ENCODE assay signal across 8 cellular contexts in genomic region chr19:47447470-47448359, GRCh38. TPM values are rescaled to one million over a fixed set of nuclear protein-coding genes. Genes with fewer than 3 reads are reported as not detected.
DNase-seq lines count a peak whose midpoint lies in the region; ATAC-seq and TF ChIP-seq lines count a peak whose summit lies in the region.

No MANE protein-coding gene starts in this region.

- peak overlapping the region; percentile 49 for H3K4me3 Mint-ChIP-seq in activated T-helper 2 cell treated with anti-CD3 and anti-CD28 coated beads, Interferon-gamma antibody, Interleukin-2, Interleukin-4, amounts not matched to agents 10 μg/mL and 5 μg/mL and 100 μg/mL, durations not matched to agents 14 hours and 24 hours and 36 hours (ENCODE audit: low read depth)
- H3K4me3 Mint-ChIP-seq in osteocyte (ENCODE audit: unreplicated experiment), result peak overlapping the region; percentile 41

- H3K4me1 Mint-ChIP-seq in activated T-helper 2 cell treated with anti-CD3 and anti-CD28 coated beads, Interferon-gamma antibody, Interleukin-2, Interleukin-4, amounts not matched to agents 10 μg/mL and 5 μg/mL and 100 μg/mL, durations not matched to agents 14 hours and 24 hours and 36 hours (ENCODE audit: low read depth), result peaks cover 37% of the 10 kb centered on the region
- H3K4me1 Mint-ChIP-seq in osteocyte (ENCODE audit: unreplicated experiment), result peaks cover 17% of the 10 kb centered on the region

- no peaks in the 10 kb centered on the region for H3K36me3 Mint-ChIP-seq in activated T-helper 2 cell treated with anti-CD3 and anti-CD28 coated beads, Interferon-gamma antibody, Interleukin-2, Interleukin-4, amounts not matched to agents 10 μg/mL and 5 μg/mL and 100 μg/mL, durations not matched to agents 14 hours and 24 hours and 36 hours (ENCODE audit: low read depth)
- no peaks in the 10 kb centered on the region for H3K36me3 Mint-ChIP-seq in osteocyte (ENCODE audit: unreplicated experiment)

- H3K9me3 Mint-ChIP-seq in activated T-helper 2 cell treated with anti-CD3 and anti-CD28 coated beads, Interferon-gamma antibody, Interleukin-2, Interleukin-4, amounts not matched to agents 10 μg/mL and 5 μg/mL and 100 μg/mL, durations not matched to agents 14 hours and 24 hours and 36 hours, result no peaks in the 10 kb centered on the region
- no peaks in the 10 kb centered on the region for H3K9me3 Mint-ChIP-seq in osteocyte (ENCODE audit: unreplicated experiment)

- ATAC-seq in GM18519 (IDR thresholded peaks at IDR 0.05; ENCODE audit: low FRiP score, unreplicated experiment), result no peak
- no peak for ATAC-seq in GM18511 (IDR thresholded peaks at IDR 0.05; ENCODE audit: unreplicated experiment)

- intact Hi-C loops in activated T-helper 2 cell treated with anti-CD3 and anti-CD28 coated beads, Interferon-gamma antibody, Interleukin-2, Interleukin-4, amounts not matched to agents 10 μg/mL and 5 μg/mL and 100 μg/mL, durations not matched to agents 14 hours and 24 hours and 36 hours (cut with micrococcal nuclease), result no loop called here

- no peak for TF ChIP-seq CTCF in osteocyte (IDR thresholded peaks at IDR 0.05)

- H3K27me3 Mint-ChIP-seq in activated T-helper 2 cell treated with anti-CD3 and anti-CD28 coated beads, Interferon-gamma antibody, Interleukin-2, Interleukin-4, amounts not matched to agents 10 μg/mL and 5 μg/mL and 100 μg/mL, durations not matched to agents 14 hours and 24 hours and 36 hours (ENCODE audit: low read depth), result peaks cover 58% of the 10 kb centered on the region
- peaks cover 74% of the 10 kb centered on the region for H3K27me3 Mint-ChIP-seq in osteocyte (ENCODE audit: unreplicated experiment)

- DNase-seq in ELF-1 (ENCODE audit: low read depth, low spot score) (peak; percentile 98), NCI-H82 treated with DMSO at 0.1 percent for 48 hours (lab: John Stamatoyannopoulos, UW; ENCODE audit: unreplicated experiment) (peak; percentile 95), foreskin melanocyte (peak; percentile 60), osteocyte (ENCODE audit: extremely low spot score, unreplicated experiment) (no peak), amniotic stem cell (lab: John Stamatoyannopoulos, UW) (no peak)
- peak; percentile 68 for DNase-seq in activated T-helper 2 cell treated with anti-CD3 and anti-CD28 coated beads, Interferon-gamma antibody, Interleukin-2, Interleukin-4, amounts not matched to agents 10 μg/mL and 5 μg/mL and 100 μg/mL, durations not matched to agents 14 hours and 24 hours and 36 hours (ENCODE audit: low spot score)

- H3K27ac Mint-ChIP-seq in activated T-helper 2 cell treated with anti-CD3 and anti-CD28 coated beads, Interferon-gamma antibody, Interleukin-2, Interleukin-4, amounts not matched to agents 10 μg/mL and 5 μg/mL and 100 μg/mL, durations not matched to agents 14 hours and 24 hours and 36 hours, result no peak overlapping the region
- H3K27ac Mint-ChIP-seq in osteocyte (ENCODE audit: unreplicated experiment), result no peak overlapping the region

RNA-seq across cellular contexts. Expression of gene SLC8A2, which starts 24.0 kb away (rescaled TPM):
- not detected in 2 replicates for total RNA-seq in activated T-helper 2 cell treated with anti-CD3 and anti-CD28 coated beads, Interferon-gamma antibody, Interleukin-2, Interleukin-4, amounts not matched to agents 10 μg/mL and 5 μg/mL and 100 μg/mL, durations not matched to agents 14 hours and 24 hours and 36 hours
- total RNA-seq in osteocyte, result 0.05 TPM in 1 of 2 replicates, not detected in the other

RNA-seq across cellular contexts. Expression of gene MEIS3, which starts 28.4 kb away (rescaled TPM):
- 0.16 TPM in 1 of 2 replicates, not detected in the other for total RNA-seq in activated T-helper 2 cell treated with anti-CD3 and anti-CD28 coated beads, Interferon-gamma antibody, Interleukin-2, Interleukin-4, amounts not matched to agents 10 μg/mL and 5 μg/mL and 100 μg/mL, durations not matched to agents 14 hours and 24 hours and 36 hours
- total RNA-seq in osteocyte, result 93.8 and 99.0 TPM in 2 replicates

RNA-seq across cellular contexts. Expression of gene KPTN, which starts 36.3 kb away (rescaled TPM):
- total RNA-seq in activated T-helper 2 cell treated with anti-CD3 and anti-CD28 coated beads, Interferon-gamma antibody, Interleukin-2, Interleukin-4, amounts not matched to agents 10 μg/mL and 5 μg/mL and 100 μg/mL, durations not matched to agents 14 hours and 24 hours and 36 hours, result 9.6 and 11.3 TPM in 2 replicates
- total RNA-seq in osteocyte, result 14.5 and 21.9 TPM in 2 replicates

Comparison
In these comparisons a context has a peak if more than half of its experiments do, and no peak if none do; other contexts are left out.
1. DNase-seq: peak in ELF-1 (single experiment), NCI-H82 treated with DMSO at 0.1 percent for 48 hours (single experiment), activated T-helper 2 cell treated with anti-CD3 and anti-CD28 coated beads, Interferon-gamma antibody, Interleukin-2, Interleukin-4, amounts not matched to agents 10 μg/mL and 5 μg/mL and 100 μg/mL, durations not matched to agents 14 hours and 24 hours and 36 hours (single experiment) and foreskin melanocyte (single experiment); none in osteocyte (single experiment) and amniotic stem cell (single experiment).
2. RNA of gene MEIS3, which starts 28.4 kb away (total RNA-seq): 93.8 to 99.0 TPM in osteocyte; 0.16 TPM in activated T-helper 2 cell treated with anti-CD3 and anti-CD28 coated beads, Interferon-gamma antibody, Interleukin-2, Interleukin-4, amounts not matched to agents 10 μg/mL and 5 μg/mL and 100 μg/mL, durations not matched to agents 14 hours and 24 hours and 36 hours; every median in the first group is over 10 times any median in the second.